ENCODE assay signal across 17 cellular contexts in the genomic region with DNA sequence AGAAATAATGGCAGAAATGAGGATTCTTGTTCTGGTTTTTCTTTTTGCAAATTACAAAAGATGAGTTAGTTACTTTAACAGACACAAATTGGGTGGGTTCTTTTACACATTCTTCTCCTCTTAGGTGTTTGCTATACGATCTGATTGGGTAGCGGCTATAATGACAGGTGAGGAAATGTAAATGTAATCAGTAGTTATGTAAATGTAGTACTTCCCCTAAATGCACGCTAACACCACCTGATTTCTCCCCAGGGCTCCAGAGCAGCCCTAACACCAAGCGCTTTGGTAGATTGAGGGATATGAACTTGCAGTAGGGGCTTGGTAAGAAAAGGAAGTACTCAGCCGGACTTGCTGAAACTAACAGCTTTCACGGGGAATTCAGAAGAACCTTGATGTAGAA.
"Had no signal": no experiment of that assay in that cellular context is flagged by ENCODE, and none has a peak within 500 bp of the region (broad histone marks: within the 10 kb centered on the region; RNA-seq: fewer than 3 reads in every experiment).

No MANE protein-coding gene starts in this region.

- H3K27ac Mint-ChIP-seq: activated CD4-positive, alpha-beta T cell treated with anti-CD3 and anti-CD28 coated beads, Interleukin-2, amount 10 ng/mL, durations not matched to agents 24 days and 14 days; activated naive CD4-positive, alpha-beta T cell treated with anti-CD3 and anti-CD28 coated beads, Interleukin-2, amount 50 U/mL, for 72 hours; activated T-cell treated with anti-CD3 and anti-CD28 coated beads, Interleukin-2, amount 50 U/mL, for 72 hours; natural killer cell; stimulated activated memory B cell treated with anti-CD40 and anti-IgM and Interleukin-4, amounts not matched to agents 10 μg/mL and 1 μg/mL and 100 μg/mL, for 72 hours had no signal

- H3K27ac ChIP-seq: tibial artery had no signal

- H3K4me1 Mint-ChIP-seq: activated CD4-positive, alpha-beta T cell treated with anti-CD3 and anti-CD28 coated beads, Interleukin-2, amount 10 ng/mL, durations not matched to agents 24 days and 14 days; natural killer cell; stimulated activated memory B cell treated with anti-CD40 and anti-IgM and Interleukin-4, amounts not matched to agents 10 μg/mL and 1 μg/mL and 100 μg/mL, for 72 hours had no signal

- H3K9me3 ChIP-seq: mucosa of descending colon, tibial artery had no signal

- H3K27me3 ChIP-seq: tibial artery had no signal

- H3K4me3 Mint-ChIP-seq: activated CD4-positive, alpha-beta T cell treated with anti-CD3 and anti-CD28 coated beads, Interleukin-2, amount 10 ng/mL, durations not matched to agents 24 days and 14 days; activated T-cell treated with anti-CD3 and anti-CD28 coated beads, Interleukin-2, amount 50 U/mL, for 72 hours; natural killer cell; stimulated activated memory B cell treated with anti-CD40 and anti-IgM and Interleukin-4, amounts not matched to agents 10 μg/mL and 1 μg/mL and 100 μg/mL, for 72 hours had no signal

- ATAC-seq: activated naive CD4-positive, alpha-beta T cell treated with anti-CD3 and anti-CD28 coated beads, Interleukin-2, amount 50 U/mL, for 72 hours; activated T-cell treated with anti-CD3 and anti-CD28 coated beads, Interleukin-2, amount 50 U/mL, for 72 hours; left colon; mucosa of descending colon; stimulated activated memory B cell treated with anti-CD40 and anti-IgM and Interleukin-4, amounts not matched to agents 10 μg/mL and 1 μg/mL and 100 μg/mL, for 72 hours had no signal

- DNase-seq: activated CD4-positive, alpha-beta T cell treated with anti-CD3 and anti-CD28 coated beads, Interleukin-2, amount 10 ng/mL, durations not matched to agents 24 days and 14 days; activated CD8-positive, alpha-beta memory T cell treated with anti-CD3 and anti-CD28 coated beads, Interleukin-2, amount 50 U/mL, for 48 hours; activated gamma-delta T cell; activated T-cell treated with anti-CD3 and anti-CD28 coated beads, Interleukin-2, amount 50 U/mL, for 72 hours; amniotic stem cell; caudate nucleus; left colon; mucosa of descending colon; natural killer cell; stimulated activated CD4-positive, alpha-beta T cell treated with anti-CD3 and anti-CD28 coated beads, Interleukin-2, amount 100 ng/mL, for 48 hours; tibial artery had no signal

- H3K27me3 Mint-ChIP-seq: activated CD4-positive, alpha-beta T cell treated with anti-CD3 and anti-CD28 coated beads, Interleukin-2, amount 10 ng/mL, durations not matched to agents 24 days and 14 days had no signal

- H3K9me3 Mint-ChIP-seq: stimulated activated memory B cell treated with anti-CD40 and anti-IgM and Interleukin-4, amounts not matched to agents 10 μg/mL and 1 μg/mL and 100 μg/mL, for 72 hours had no signal

- H3K36me3 ChIP-seq: tibial artery had no signal

- H3K4me1 ChIP-seq: tibial artery had no signal

- H3K4me3 ChIP-seq: lung, mucosa of descending colon, tibial artery had no signal

- H3K36me3 Mint-ChIP-seq: natural killer cell; stimulated activated memory B cell treated with anti-CD40 and anti-IgM and Interleukin-4, amounts not matched to agents 10 μg/mL and 1 μg/mL and 100 μg/mL, for 72 hours had no signal

- FAIRE-seq: colon, endometrium, urothelium cell line had no signal
